In the genomic region with DNA sequence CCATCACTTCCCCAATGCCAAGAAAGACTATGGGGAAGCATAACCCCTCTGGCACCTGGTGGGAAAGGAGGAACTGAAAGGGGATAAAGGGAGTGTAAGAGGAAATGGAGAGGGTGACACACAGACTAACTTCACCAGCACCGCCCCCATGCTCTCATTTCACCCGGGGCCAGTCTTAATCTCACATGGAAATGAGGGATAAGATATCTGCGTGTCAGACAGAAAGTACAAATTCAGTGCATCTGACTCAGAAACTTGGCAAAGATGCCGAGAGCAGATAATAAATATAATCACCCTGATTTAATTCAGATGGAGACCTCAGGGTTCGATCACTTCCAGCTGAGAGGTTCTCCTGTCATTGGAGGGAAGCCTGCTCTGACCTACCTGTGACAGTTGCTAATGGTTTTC, we compare ENCODE assay signal across 8 cellular contexts.
DNase-seq lines count a peak whose midpoint lies in the region; ATAC-seq and TF ChIP-seq lines count a peak whose summit lies in the region.

No MANE protein-coding gene starts in this region.

- intact Hi-C loops in uterus (cut with DNase I; ENCODE audit: low total_unique reads) (no loop called here), prostate gland (cut with DNase I) (no loop called here)

- TF ChIP-seq CTCF in uterus (IDR thresholded peaks at IDR 0.05) (no peak), prostate gland (IDR thresholded peaks at IDR 0.05) (no peak)

- H3K36me3 ChIP-seq in ACC112 (ENCODE audit: insufficient read depth, low read length) = no peaks in the 10 kb centered on the region
- H3K36me3 ChIP-seq in mesodermal cell (ENCODE audit: control insufficient read depth, insufficient read depth, low read length) = no peaks in the 10 kb centered on the region
- no peaks in the 10 kb centered on the region for H3K36me3 ChIP-seq in uterus
- no peaks in the 10 kb centered on the region for H3K36me3 ChIP-seq in prostate gland

- TF ChIP-seq POLR2A in uterus (IDR thresholded peaks at IDR 0.05) (no peak), prostate gland (IDR thresholded peaks at IDR 0.05) (no peak)

- H3K79me2 ChIP-seq in ACC112 (ENCODE audit: control insufficient read depth, insufficient read depth, low read length, unreplicated experiment) = no peaks in the 10 kb centered on the region

- H3K27me3 ChIP-seq in ACC112 (ENCODE audit: insufficient read depth, low read length) = no peaks in the 10 kb centered on the region
- no peaks in the 10 kb centered on the region for H3K27me3 ChIP-seq in uterus
- no peaks in the 10 kb centered on the region for H3K27me3 ChIP-seq in prostate gland (replicated peaks; ENCODE audit: insufficient read depth)

- no peaks in the 10 kb centered on the region for H3K9me3 ChIP-seq in mesodermal cell (ENCODE audit: control insufficient read depth, low read length)
- H3K9me3 ChIP-seq in uterus = no peaks in the 10 kb centered on the region
- H3K9me3 ChIP-seq in prostate gland = no peaks in the 10 kb centered on the region

- H3K4me1 ChIP-seq in ACC112 (ENCODE audit: control insufficient read depth, insufficient read depth, low read length, unreplicated experiment) (peaks cover 60% of the 10 kb centered on the region), mesodermal cell (ENCODE audit: control insufficient read depth, insufficient read depth, low read length, poor library complexity, severe bottlenecking) (peaks cover 37% of the 10 kb centered on the region), uterus (peaks cover 0 to 10% of the 10 kb centered on the region in 2 donors), prostate gland (replicated peaks) (no peaks in the 10 kb centered on the region)

- H2AFZ ChIP-seq in ACC112 (ENCODE audit: low read length, unreplicated experiment) = peak overlapping the region; percentile 34

- DNase-seq in MV-4-11 (lab: John Stamatoyannopoulos, UW) (peak; percentile 99), astrocyte of the hippocampus (ENCODE audit: low read depth, low spot score) (peak; percentile 34), uterus (peak; percentile 36 to 55), prostate gland (ENCODE audit: low spot score) (no peak), GM19238 (ENCODE audit: insufficient read length, low spot score) (no peak)

- WGBS in mesodermal cell (ENCODE audit: insufficient coverage in 2 of 2), 2 experiments = 90 to 100% methylated on average over 2 to 3 of the region's 5 CpGs
- WGBS in prostate gland = 55% methylated on average over 5 of the region's 5 CpGs

- H3K27ac ChIP-seq in ACC112 (ENCODE audit: low read depth, low read length) (peak overlapping the region; percentile 97), mesodermal cell (ENCODE audit: low read depth, low read length, severe bottlenecking) (peak overlapping the region; percentile 57), uterus (peak overlapping the region in 1 of 2 donors; percentile 86), prostate gland (no peak overlapping the region)

- no peak for ATAC-seq in HG02973 (IDR thresholded peaks at IDR 0.05; ENCODE audit: unreplicated experiment)

- H3K4me3 ChIP-seq in ACC112 (ENCODE audit: low read depth, low read length) (peak overlapping the region; percentile 25; the same call in 1 of the 2 replicates), mesodermal cell (ENCODE audit: extremely low read depth, insufficient read depth, low read length, poor library complexity, severe bottlenecking) (no peak overlapping the region), uterus (no peak overlapping the region), prostate gland (no peak overlapping the region)

Comparison
In these comparisons a context has a peak if more than half of its experiments do, and no peak if none do; other contexts are left out.
1. H3K27ac ChIP-seq: peak in ACC112 (single experiment) and mesodermal cell (single experiment); none in prostate gland (0 of 2).
2. DNase-seq: peak in MV-4-11 (single experiment), astrocyte of the hippocampus (single experiment) and uterus (2 of 2); none in prostate gland (single experiment) and GM19238 (single experiment).